Comparison of ENCODE assay signal across 9 cellular contexts in the genomic region with DNA sequence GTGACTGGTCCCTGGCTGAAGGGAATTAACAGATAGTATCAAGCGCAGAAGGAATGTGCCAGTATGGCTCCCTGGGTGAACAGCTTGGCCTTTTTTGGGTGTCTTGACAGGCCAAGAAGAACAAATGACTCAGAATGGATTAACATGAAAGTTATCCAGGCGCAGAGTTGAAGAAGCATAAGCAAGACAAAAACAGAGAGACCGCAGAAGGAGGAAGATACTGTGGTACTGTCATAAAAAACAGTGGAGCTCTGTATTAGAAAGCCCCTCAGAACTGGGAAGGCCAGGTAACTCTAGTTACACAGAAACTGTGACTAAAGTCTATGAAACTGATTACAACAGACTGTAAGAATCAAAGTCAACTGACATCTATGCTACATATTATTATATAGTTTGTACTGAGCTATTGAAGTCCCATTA.
DNase-seq lines count a peak whose midpoint lies in the region; ATAC-seq lines count a peak whose summit lies in the region.
"Had no signal": no experiment of that assay in that cellular context is flagged by ENCODE, and none has a peak within 500 bp of the region (broad histone marks: within the 10 kb centered on the region; RNA-seq: fewer than 3 reads in every experiment).

No MANE protein-coding gene starts in this region.

- in situ Hi-C loops in KBM-7 (cut with MboI; ENCODE audit: low pct_unique_long_range_greater_than_20kb, low sequenced_read_pairs): no loop called here

- no peaks in the 10 kb centered on the region for H3K9me3 Mint-ChIP-seq in stimulated activated naive CD8-positive, alpha-beta T cell treated with anti-CD3 and anti-CD28 coated beads, Interleukin-15, Interleukin-2, amounts not matched to agents 100 ng/mL and 50 ng/mL, for 24 hours

- H3K4me1 Mint-ChIP-seq in stimulated activated naive CD8-positive, alpha-beta T cell treated with anti-CD3 and anti-CD28 coated beads, Interleukin-15, Interleukin-2, amounts not matched to agents 100 ng/mL and 50 ng/mL, for 24 hours (ENCODE audit: low read depth): peaks cover 47% of the 10 kb centered on the region

- no peak for ATAC-seq in GM19455 (IDR thresholded peaks at IDR 0.05; ENCODE audit: unreplicated experiment)

- H3K27ac Mint-ChIP-seq in stimulated activated naive CD8-positive, alpha-beta T cell treated with anti-CD3 and anti-CD28 coated beads, Interleukin-15, Interleukin-2, amounts not matched to agents 100 ng/mL and 50 ng/mL, for 24 hours: peak overlapping the region; percentile 47

- peak; percentile 16 for DNase-seq in DMS53 (lab: John Stamatoyannopoulos, UW)
- no peak for DNase-seq in DMS53 treated with DMSO at 0.1 percent for 48 hours (lab: John Stamatoyannopoulos, UW; ENCODE audit: unreplicated experiment)
- DNase-seq in NCI-H82 (lab: John Stamatoyannopoulos, UW): peak; percentile 48
- peak; percentile 66 for DNase-seq in epithelial cell of prostate (ENCODE audit: low read depth, low spot score)
- DNase-seq in NOMO-1 (lab: John Stamatoyannopoulos, UW; ENCODE audit: unreplicated experiment in 2 of 2): no peak
- no peak for DNase-seq in KBM-7

- H3K27ac ChIP-seq in epithelial cell of prostate: peak overlapping the region; percentile 37
- H3K27ac ChIP-seq: VCaP had no signal

- peaks cover 16% of the 10 kb centered on the region for H3K36me3 Mint-ChIP-seq in stimulated activated naive CD8-positive, alpha-beta T cell treated with anti-CD3 and anti-CD28 coated beads, Interleukin-15, Interleukin-2, amounts not matched to agents 100 ng/mL and 50 ng/mL, for 24 hours (ENCODE audit: low read depth)

- H3K4me3 Mint-ChIP-seq in stimulated activated naive CD8-positive, alpha-beta T cell treated with anti-CD3 and anti-CD28 coated beads, Interleukin-15, Interleukin-2, amounts not matched to agents 100 ng/mL and 50 ng/mL, for 24 hours: peak overlapping the region; percentile 82

- peaks cover 5% of the 10 kb centered on the region for H3K27me3 Mint-ChIP-seq in stimulated activated naive CD8-positive, alpha-beta T cell treated with anti-CD3 and anti-CD28 coated beads, Interleukin-15, Interleukin-2, amounts not matched to agents 100 ng/mL and 50 ng/mL, for 24 hours

Comparison
In these comparisons a context has a peak if more than half of its experiments do, and no peak if none do; other contexts are left out.
1. DNase-seq: peak in DMS53 (single experiment), NCI-H82 (single experiment) and epithelial cell of prostate (single experiment); none in DMS53 treated with DMSO at 0.1 percent for 48 hours (single experiment), NOMO-1 (0 of 2) and KBM-7 (single experiment).